In the genomic region with DNA sequence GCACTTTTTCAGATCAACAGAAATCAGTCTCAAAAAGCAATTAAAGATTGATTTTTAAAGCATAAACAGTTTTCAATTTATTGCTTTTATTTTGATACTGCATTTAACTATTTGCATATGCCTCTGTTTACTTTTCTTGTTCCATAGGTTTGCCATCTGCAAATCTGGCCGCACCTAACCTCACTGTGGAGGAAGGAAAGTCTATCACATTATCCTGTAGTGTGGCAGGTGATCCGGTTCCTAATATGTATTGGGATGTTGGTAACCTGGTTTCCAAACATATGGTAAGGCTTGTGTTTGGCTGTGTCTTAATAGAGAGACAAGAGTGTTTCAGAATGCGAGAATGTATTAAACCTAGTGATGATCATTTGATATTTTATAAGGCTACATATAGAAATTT, we compare ENCODE assay signal across 4 cellular contexts. TPM values are rescaled to one million over a fixed set of nuclear protein-coding genes. Genes with fewer than 3 reads are reported as not detected.
"Had no signal": no experiment of that assay in that cellular context is flagged by ENCODE, and none has a peak within 500 bp of the region (broad histone marks: within the 10 kb centered on the region; RNA-seq: fewer than 3 reads in every experiment).

No MANE protein-coding gene starts in this region.

- DNase-seq: GDM1, GF-D8 had no signal

- ATAC-seq: GM12878 had no signal

- H3K4me3 ChIP-seq: GM12878 had no signal

RNA-seq across cellular contexts. Expression of a gene that starts 53.9 kb away (rescaled TPM):
- total RNA-seq: G401 had no signal
